15 cellular contexts compared by ENCODE assay signal in the genomic region with DNA sequence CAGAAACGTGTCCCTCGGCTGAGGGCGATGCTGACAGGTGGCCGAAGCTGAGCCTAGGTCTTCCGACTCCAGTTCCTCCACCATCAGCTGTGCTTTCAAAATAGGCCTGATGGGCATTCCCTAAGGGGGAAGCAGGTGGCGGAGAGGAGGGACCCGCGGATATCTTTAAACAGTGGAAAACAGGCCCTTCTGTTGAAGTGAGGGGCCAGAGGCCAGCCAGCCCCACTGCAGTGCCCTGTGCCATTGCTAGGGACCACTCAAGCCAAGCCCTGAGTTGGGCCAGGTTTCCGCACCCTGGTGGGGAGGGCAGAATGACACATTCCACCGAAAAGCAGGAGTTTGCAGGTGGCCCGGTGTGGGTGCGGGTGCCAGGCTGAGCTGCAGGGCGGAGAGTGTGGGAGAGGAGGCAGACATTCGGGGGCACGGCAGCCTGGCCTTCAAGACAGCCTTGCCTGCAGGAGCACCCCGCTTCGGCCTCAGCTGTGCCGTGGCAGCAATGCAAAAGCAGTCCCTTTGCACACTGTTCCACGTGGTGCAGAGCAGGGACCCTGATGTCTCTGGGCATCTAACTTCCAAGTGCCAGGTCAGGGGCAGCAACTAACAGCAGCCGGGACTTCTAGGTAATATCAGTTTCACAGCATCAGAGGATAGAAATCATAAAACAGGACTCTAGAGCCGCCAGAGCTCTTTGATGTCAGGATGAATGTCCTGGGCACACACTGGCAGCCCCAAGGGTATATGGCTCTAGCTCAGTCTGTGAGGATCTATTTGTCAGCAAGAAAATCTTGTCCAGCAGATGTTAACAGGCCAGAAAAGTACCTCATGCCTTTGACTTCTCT. TPM values are rescaled to one million over a fixed set of nuclear protein-coding genes. Genes with fewer than 3 reads are reported as not detected.
DNase-seq lines count a peak whose midpoint lies in the region; ATAC-seq and TF ChIP-seq lines count a peak whose summit lies in the region.
"Had no signal": no experiment of that assay in that cellular context is flagged by ENCODE, and none has a peak within 500 bp of the region (broad histone marks: within the 10 kb centered on the region; RNA-seq: fewer than 3 reads in every experiment).

No MANE protein-coding gene starts in this region.

- CTCF ChIA-PET in activated CD8-positive, alpha-beta T cell treated with anti-CD3 and anti-CD28 coated beads, Interleukin-2, amount 10 ng/mL, durations not matched to agents 7 days and 5 days (lab: Charles Lee), result no interaction called here

- TF ChIP-seq CTCF in fibroblast of lung (conservative IDR thresholded peaks at IDR 0.05 in 1 of 2, IDR thresholded peaks at IDR 0.05 in 1 of 2; ENCODE audit: low read depth in 1 of 2, low read length in 2 of 2) (no peak), prostate gland (IDR thresholded peaks at IDR 0.05) (no peak)

- no peak for TF ChIP-seq POLR2A in prostate gland (IDR thresholded peaks at IDR 0.05)

- no peak overlapping the region for H3K4me3 ChIP-seq in SK-N-MC
- no peak overlapping the region for H3K4me3 ChIP-seq in fibroblast of lung (replicated peaks in 1 of 4; ENCODE audit: control extremely low read depth in 1 of 4, insufficient read depth in 1 of 4, low read depth in 3 of 4, low read length in 4 of 4)
- no peak overlapping the region for H3K4me3 ChIP-seq in prostate gland
- H3K4me3 ChIP-seq: upper lobe of left lung had no signal

- DNase-seq in DMS 273 (lab: John Stamatoyannopoulos, UW; ENCODE audit: unreplicated experiment) (peak; percentile 74), DMS 273 treated with DMSO at 0.1 percent for 48 hours (lab: John Stamatoyannopoulos, UW) (no peak), SK-N-MC (ENCODE audit: low read depth, low spot score) (no peak), fibroblast of lung (ENCODE audit: low read depth in 2 of 2) (no peak), prostate gland (ENCODE audit: low spot score) (no peak), T-helper 2 cell (no peak), left lobe of liver (ENCODE audit: low spot score) (no peak)
- no peak for DNase-seq in activated CD8-positive, alpha-beta T cell treated with anti-CD3 and anti-CD28 coated beads, Interleukin-2, amount 10 ng/mL, durations not matched to agents 7 days and 5 days
- DNase-seq: activated CD4-positive, alpha-beta T cell treated with anti-CD3 and anti-CD28 coated beads, Interleukin-2, amount 50 U/mL, for 1 hour; activated naive CD8-positive, alpha-beta T cell treated with anti-CD3 and anti-CD28 coated beads, Interleukin-2, amount 10 ng/mL, durations not matched to agents 7 days and 5 days; COR-L47; cortex of kidney; foreskin melanocyte had no signal

- no peak overlapping the region for H3K9ac ChIP-seq in SK-N-MC (ENCODE audit: insufficient read length)
- no peak overlapping the region for H3K9ac ChIP-seq in fibroblast of lung (ENCODE audit: insufficient read depth, low read length)

- H2AFZ ChIP-seq in fibroblast of lung (ENCODE audit: low read length), result no peak overlapping the region

- no peaks in the 10 kb centered on the region for H4K20me1 ChIP-seq in fibroblast of lung (ENCODE audit: control insufficient read depth, extremely low read depth, insufficient read depth, low read length)

- H3K27ac ChIP-seq in SK-N-MC, result peak overlapping the region; percentile 29; the same call in 1 of the 2 replicates
- H3K27ac ChIP-seq in fibroblast of lung (ENCODE audit: insufficient read depth, low read length), result peak overlapping the region; percentile 14
- peak overlapping the region; percentile 52 to 65 for H3K27ac ChIP-seq in prostate gland
- H3K27ac ChIP-seq: 22Rv1, upper lobe of left lung had no signal

- ATAC-seq in activated CD8-positive, alpha-beta T cell treated with anti-CD3 and anti-CD28 coated beads, Interleukin-2, amount 10 ng/mL, durations not matched to agents 7 days and 5 days, result no peak
- no peak for ATAC-seq in left lobe of liver

- H3K4me2 ChIP-seq in fibroblast of lung (ENCODE audit: extremely low read depth, insufficient read depth, low read length), result no peak overlapping the region

- intact Hi-C loops in prostate gland (cut with DNase I), result no loop called here

- H3K27me3 ChIP-seq in fibroblast of lung (ENCODE audit: control insufficient read depth, insufficient read depth, low read length) (no peaks in the 10 kb centered on the region), prostate gland (replicated peaks; ENCODE audit: insufficient read depth) (no peaks in the 10 kb centered on the region)
- H3K27me3 ChIP-seq: upper lobe of left lung had no signal

- H3K36me3 ChIP-seq in SK-N-MC (ENCODE audit: insufficient read depth, low read length) (peaks cover 48% of the 10 kb centered on the region), fibroblast of lung (ENCODE audit: control insufficient read depth, insufficient read depth, low read length) (peaks cover 37% of the 10 kb centered on the region), prostate gland (peaks cover 0 to 7% of the 10 kb centered on the region in 2 donors)

- no peak overlapping the region for H3K4me3 Mint-ChIP-seq in activated CD8-positive, alpha-beta T cell treated with anti-CD3 and anti-CD28 coated beads, Interleukin-2, amount 10 ng/mL, durations not matched to agents 7 days and 5 days
- H3K4me3 Mint-ChIP-seq: activated naive CD8-positive, alpha-beta T cell treated with anti-CD3 and anti-CD28 coated beads, Interleukin-2, amount 10 ng/mL, durations not matched to agents 7 days and 5 days had no signal

- no peaks in the 10 kb centered on the region for H3K9me3 Mint-ChIP-seq in activated CD8-positive, alpha-beta T cell treated with anti-CD3 and anti-CD28 coated beads, Interleukin-2, amount 10 ng/mL, durations not matched to agents 7 days and 5 days (ENCODE audit: insufficient read depth)
- H3K9me3 Mint-ChIP-seq: activated naive CD8-positive, alpha-beta T cell treated with anti-CD3 and anti-CD28 coated beads, Interleukin-2, amount 10 ng/mL, durations not matched to agents 7 days and 5 days had no signal

- no peak overlapping the region for H3K27ac Mint-ChIP-seq in activated CD8-positive, alpha-beta T cell treated with anti-CD3 and anti-CD28 coated beads, Interleukin-2, amount 10 ng/mL, durations not matched to agents 7 days and 5 days

- WGBS in prostate gland, result 52% methylated on average over 21 of the region's 21 CpGs

- H3K9me3 ChIP-seq in SK-N-MC (ENCODE audit: low read depth, low read length), result no peaks in the 10 kb centered on the region
- no peaks in the 10 kb centered on the region for H3K9me3 ChIP-seq in fibroblast of lung (ENCODE audit: control insufficient read depth, insufficient read depth, low read depth, low read length)
- no peaks in the 10 kb centered on the region for H3K9me3 ChIP-seq in prostate gland
- H3K9me3 ChIP-seq: upper lobe of left lung had no signal

- peaks cover 58% of the 10 kb centered on the region for H3K36me3 Mint-ChIP-seq in activated CD8-positive, alpha-beta T cell treated with anti-CD3 and anti-CD28 coated beads, Interleukin-2, amount 10 ng/mL, durations not matched to agents 7 days and 5 days (ENCODE audit: low read depth)

- POLR2A ChIA-PET in activated CD8-positive, alpha-beta T cell treated with anti-CD3 and anti-CD28 coated beads, Interleukin-2, amount 10 ng/mL, durations not matched to agents 7 days and 5 days (lab: Charles Lee), result interaction anchor here (0.5 to 11.0 kb wide), 4 partner anchors 9 to 638 kb away, joined by 3 to 158 read pairs (median 3); a partner anchor contains a TSS

- H3K27me3 Mint-ChIP-seq in activated CD8-positive, alpha-beta T cell treated with anti-CD3 and anti-CD28 coated beads, Interleukin-2, amount 10 ng/mL, durations not matched to agents 7 days and 5 days (ENCODE audit: low read depth), result no peaks in the 10 kb centered on the region
- H3K27me3 Mint-ChIP-seq: activated naive CD8-positive, alpha-beta T cell treated with anti-CD3 and anti-CD28 coated beads, Interleukin-2, amount 10 ng/mL, durations not matched to agents 7 days and 5 days had no signal

- H3K79me2 ChIP-seq in fibroblast of lung (ENCODE audit: control insufficient read depth, insufficient read depth, low read length), result peaks cover 4% of the 10 kb centered on the region

- H3K4me1 ChIP-seq in fibroblast of lung (ENCODE audit: control insufficient read depth, extremely low read depth, insufficient read depth, low read length) (no peaks in the 10 kb centered on the region), prostate gland (replicated peaks) (peaks cover 9% of the 10 kb centered on the region)

- peaks cover 41% of the 10 kb centered on the region for H3K4me1 Mint-ChIP-seq in activated CD8-positive, alpha-beta T cell treated with anti-CD3 and anti-CD28 coated beads, Interleukin-2, amount 10 ng/mL, durations not matched to agents 7 days and 5 days (ENCODE audit: low read depth)

RNA-seq across cellular contexts. Expression of a gene that starts 17.2 kb away (rescaled TPM):
- total RNA-seq in fibroblast of lung (630 and 689 TPM in 2 replicates), prostate gland (100 to 1,000 TPM; 260 to 398 TPM), left lobe of liver (215 TPM)
- 214 and 285 TPM in 2 replicates for polyA plus RNA-seq in fibroblast of lung
- polyA plus RNA-seq in fibroblast of lung (2012), result 246 and 334 TPM in 2 replicates
- 82.2 and 111 TPM in 2 replicates for polyA minus RNA-seq in fibroblast of lung (ENCODE audit: low replicate concordance)
- 100 to 1,000 TPM; 869 to 884 TPM for total RNA-seq in activated CD8-positive, alpha-beta T cell treated with anti-CD3 and anti-CD28 coated beads, Interleukin-2, amount 10 ng/mL, durations not matched to agents 7 days and 5 days

RNA-seq across cellular contexts. Expression of a gene that starts 55.9 kb away (rescaled TPM):
- 77.8 and 78.3 TPM in 2 replicates for total RNA-seq in fibroblast of lung
- polyA plus RNA-seq in fibroblast of lung, result 32.2 and 32.8 TPM in 2 replicates
- polyA plus RNA-seq in fibroblast of lung (2012), result 33.9 and 34.5 TPM in 2 replicates
- polyA minus RNA-seq in fibroblast of lung (ENCODE audit: low replicate concordance), result 10.6 and 12.0 TPM in 2 replicates
- 10 to 100 TPM; 48.7 to 55.6 TPM for total RNA-seq in prostate gland
- total RNA-seq in activated CD8-positive, alpha-beta T cell treated with anti-CD3 and anti-CD28 coated beads, Interleukin-2, amount 10 ng/mL, durations not matched to agents 7 days and 5 days, result 10 to 100 TPM; 43.4 to 46.3 TPM
- 16.4 TPM for total RNA-seq in left lobe of liver
